Comparison of ENCODE assay signal across 10 cellular contexts in the genomic region with DNA sequence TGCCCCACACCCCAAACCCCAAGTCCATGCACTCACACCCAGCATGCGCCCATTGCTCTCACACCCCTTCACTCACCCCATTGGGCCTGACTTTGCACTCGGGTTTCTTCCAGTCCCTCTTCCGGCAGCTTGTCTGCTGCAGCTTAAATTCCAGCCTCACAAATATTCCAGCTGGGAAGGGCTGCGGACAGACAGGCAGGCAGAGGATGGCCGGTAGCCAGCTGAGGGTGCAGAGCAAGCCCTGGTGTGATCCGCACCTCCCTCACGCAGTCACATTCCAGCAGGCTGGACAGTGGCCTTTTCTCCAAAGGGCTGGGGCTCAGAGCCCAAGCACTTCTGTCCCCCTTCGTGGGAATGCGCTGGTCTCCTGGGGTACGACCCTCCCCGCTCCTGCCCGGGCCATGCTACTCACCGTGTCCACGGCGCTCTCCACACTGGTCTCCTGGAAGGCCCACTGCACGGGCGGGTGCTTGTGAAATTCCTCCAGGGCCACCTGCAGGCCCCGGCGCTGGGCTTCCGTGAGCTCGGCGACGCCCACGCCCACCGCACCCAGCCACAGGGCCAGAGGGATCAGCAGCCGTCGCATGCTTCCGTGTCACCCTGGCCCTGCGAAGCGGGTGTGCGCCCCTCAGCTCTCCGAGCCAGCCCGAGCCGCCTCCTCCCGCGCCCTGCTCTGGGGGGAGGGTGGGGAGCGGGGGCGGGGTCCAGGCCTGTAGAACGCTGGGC. TPM values are rescaled to one million over a fixed set of nuclear protein-coding genes. Genes with fewer than 3 reads are reported as not detected.
DNase-seq lines count a peak whose midpoint lies in the region; ATAC-seq, FAIRE-seq and TF ChIP-seq lines count a peak whose summit lies in the region.
"Had no signal": no experiment of that assay in that cellular context is flagged by ENCODE, and none has a peak within 500 bp of the region (broad histone marks: within the 10 kb centered on the region; RNA-seq: fewer than 3 reads in every experiment).

No MANE protein-coding gene starts in this region.

- H3K36me3 ChIP-seq in HepG2 (replicated peaks in 1 of 2; ENCODE audit: control insufficient read depth in 1 of 2, insufficient read depth in 2 of 2, low read length in 2 of 2): peaks cover 6 to 7% of the 10 kb centered on the region in 2 experiments; a peak in 2 of 5 replicates

- no peak; the same call in 1 of the 2 replicates for TF ChIP-seq RAD21 in HepG2 (CRISPR knock-in tag; IDR thresholded peaks at IDR 0.05)

- no peak overlapping the region for H2AFZ ChIP-seq in HepG2 (ENCODE audit: low read length)

- ATAC-seq in HG02759 (IDR thresholded peaks at IDR 0.05; ENCODE audit: unreplicated experiment): peak; percentile 37
- ATAC-seq in HepG2: peak; percentile 71
- peak; percentile 20 for ATAC-seq in stimulated activated naive CD8-positive, alpha-beta T cell treated with anti-CD3 and anti-CD28 coated beads, Interleukin-15, Interleukin-2, amounts not matched to agents 100 U/mL and 50 U/mL, for 24 hours
- ATAC-seq in GM19455 (IDR thresholded peaks at IDR 0.05; ENCODE audit: unreplicated experiment): no peak
- no peak for ATAC-seq in GM21737 (IDR thresholded peaks at IDR 0.05; ENCODE audit: unreplicated experiment)

- TF ChIP-seq CTCF in choroid plexus epithelial cell (conservative IDR thresholded peaks at IDR 0.05; ENCODE audit: low read depth, low read length) (no peak), HepG2 (CRISPR knock-in tag; IDR thresholded peaks at IDR 0.05) (peak; percentile 17; the same call in 1 of the 2 replicates)

- in situ Hi-C loops in HepG2 (cut with HindIII; ENCODE audit: extremely low pct_ligation_motif_present, low pct_unique_long_range_greater_than_20kb): loop anchor here (5.0 kb wide), 1 partner anchor 62 kb away; no protein-coding TSS in a partner anchor

- intact Hi-C loops in HepG2 (cut with micrococcal nuclease; ENCODE audit: unreplicated experiment): loop anchor here (2.0 to 5.0 kb wide), 2 partner anchors 47 to 445 kb away; no protein-coding TSS in a partner anchor

- no peak for FAIRE-seq in HepG2 (lab: Jason Lieb, UNC)

- peaks cover 41% of the 10 kb centered on the region for H3K4me1 ChIP-seq in HepG2 (ENCODE audit: insufficient read depth, low read length)

- DNase-seq in choroid plexus epithelial cell (ENCODE audit: low read depth): peak; percentile 37
- peak; percentile 56 for DNase-seq in HepG2 (ENCODE audit: low spot score)
- peak; percentile 39 for DNase-seq in stimulated activated naive CD8-positive, alpha-beta T cell treated with anti-CD3 and anti-CD28 coated beads, Interleukin-15, Interleukin-2, amounts not matched to agents 100 U/mL and 50 U/mL, for 24 hours
- DNase-seq in DMS53 (lab: John Stamatoyannopoulos, UW): no peak
- DNase-seq in NAMALWA (ENCODE audit: low spot score): no peak
- DNase-seq: MM.1S, WERI-Rb-1 had no signal

- peak overlapping the region; percentile 75; the same call in 1 of the 2 replicates for H3K9ac ChIP-seq in HepG2 (ENCODE audit: insufficient read depth, low read depth, low read length)

- no peaks in the 10 kb centered on the region; a peak in 1 of 5 replicates for H3K27me3 ChIP-seq in HepG2 (ENCODE audit: control insufficient read depth in 1 of 2, insufficient read depth in 2 of 2, low read length in 2 of 2)

- H3K79me2 ChIP-seq in HepG2 (ENCODE audit: insufficient read depth, low read length): peaks cover 3% of the 10 kb centered on the region

- POLR2A ChIA-PET in HepG2 (lab: Yijun Ruan, JAX): interaction anchor here (0.9 to 4.7 kb wide), 12 partner anchors 10 to 67 kb away, joined by 3 to 40 read pairs (median 6); partner anchors contain the start of genes ACTR3C, LRRC61 and REPIN1

- TF ChIP-seq POLR2A in HepG2 (IDR thresholded peaks at IDR 0.05; ENCODE audit: insufficient read depth in 1 of 2, low read depth in 2 of 2, low read length in 2 of 2): 0 out of 4 replicates have a peak, but pooled peaks of 1 of the 2 experiments have one; percentile 33

- peaks cover 2% of the 10 kb centered on the region; the same call in 1 of the 2 replicates for H4K20me1 ChIP-seq in HepG2 (ENCODE audit: insufficient read depth, low read length)

- peak overlapping the region; percentile 86 for H3K4me2 ChIP-seq in HepG2 (ENCODE audit: low read depth, low read length)

- no TSS peak for BruUV-seq in HepG2 (replicated peaks; lab: Mats Ljungman, UMichigan)

- peak overlapping the region; percentile 49 for H3K27ac ChIP-seq in HepG2 (ENCODE audit: extremely low read length, insufficient read depth, low read length)
- H3K27ac ChIP-seq: WERI-Rb-1 had no signal

- 31% methylated on average over 5 of the region's 39 CpGs for WGBS in HepG2 (ENCODE audit: low lambda C conversion rate)

- H3K9me3 ChIP-seq in HepG2 (ENCODE audit: low read length): no peaks in the 10 kb centered on the region

- H3K4me3 ChIP-seq in choroid plexus epithelial cell (ENCODE audit: low read depth, low read length) (peak overlapping the region; percentile 34), HepG2 (replicated peaks in 1 of 3; ENCODE audit: insufficient read depth in 1 of 3, low read depth in 2 of 3, low read length in 3 of 3) (peak overlapping the region; percentile 75 to 88 (median 86))

- CTCF ChIA-PET in HepG2 (lab: Yijun Ruan, JAX; ENCODE audit: low intra/inter-chr PET ratio, low total read pairs): no interaction called here

- TF ChIP-seq EP300 in HepG2 (IDR thresholded peaks at IDR 0.05; ENCODE audit: low read depth in 2 of 2, low read length in 2 of 2) (no peak), HepG2 (CRISPR knock-in tag; IDR thresholded peaks at IDR 0.05; ENCODE audit: borderline replicate concordance) (no peak)

RNA-seq across cellular contexts. Expression of gene RARRES2, which starts 1.2 kb away (rescaled TPM):
- 94.6 and 172 TPM in 2 replicates for total RNA-seq in HepG2 (2016; rRNA removed; fragmentation: Illumina TruSeq; extraction: Trizol)
- total RNA-seq in HepG2 (2016; cell fraction: cytosol; rRNA removed; fragmentation: Illumina TruSeq; extraction: Trizol; ENCODE audit: low read depth): 63.6 and 75.7 TPM in 2 replicates
- total RNA-seq in HepG2 (2016; cell fraction: insoluble cytoplasmic fraction; rRNA removed; fragmentation: Illumina TruSeq; extraction: Trizol): 93.3 and 178 TPM in 2 replicates
- 68.9 and 86.6 TPM in 2 replicates for total RNA-seq in HepG2 (2016; cell fraction: membrane; rRNA removed; fragmentation: Illumina TruSeq; extraction: Trizol)
- total RNA-seq in HepG2 (2016; cell fraction: nucleus; rRNA removed; fragmentation: Illumina TruSeq; extraction: Trizol): 126 and 156 TPM in 2 replicates
- polyA plus RNA-seq in HepG2 (2011; rRNA removed): 134 and 157 TPM in 2 replicates
- polyA plus RNA-seq in HepG2 (2011; cell fraction: cytosol; rRNA removed): 197 and 233 TPM in 2 replicates
- 164 and 202 TPM in 2 replicates for polyA plus RNA-seq in HepG2 (2011; cell fraction: nucleus; rRNA removed)
- 37.9 and 77.4 TPM in 2 replicates for polyA plus RNA-seq in HepG2 (2012)
- 96.7 and 115 TPM in 2 replicates for polyA plus RNA-seq in HepG2 (2016; cell fraction: cytosol; fragmentation: Illumina TruSeq; extraction: Trizol; ENCODE audit: low read depth)
- 134 and 138 TPM in 2 replicates for polyA plus RNA-seq in HepG2 (2016; cell fraction: insoluble cytoplasmic fraction; fragmentation: Illumina TruSeq; extraction: Trizol; ENCODE audit: low read depth)
- polyA plus RNA-seq in HepG2 (2016; cell fraction: membrane; fragmentation: Illumina TruSeq; extraction: Trizol; ENCODE audit: low read depth): 82.1 and 99.5 TPM in 2 replicates
- polyA plus RNA-seq in HepG2 (2016; cell fraction: nucleus; fragmentation: Illumina TruSeq; extraction: Trizol; ENCODE audit: insufficient read depth, low read depth): 420 and 455 TPM in 2 replicates
- 22.1 TPM in 1 of 2 replicates, not detected in the other for polyA minus RNA-seq in HepG2 (2011; rRNA and poly(A)+ RNA removed; ENCODE audit: low replicate concordance)
- 17.4 and 20.0 TPM in 2 replicates for polyA minus RNA-seq in HepG2 (2011; cell fraction: cytosol; rRNA and poly(A)+ RNA removed)
- polyA minus RNA-seq in HepG2 (2011; cell fraction: nucleus; rRNA and poly(A)+ RNA removed): 6.1 and 7.3 TPM in 2 replicates

RNA-seq across cellular contexts. Expression of gene ACTR3C, which starts 16.8 kb away (rescaled TPM):
- total RNA-seq in HepG2 (2016; rRNA removed; fragmentation: Illumina TruSeq; extraction: Trizol): 4.1 and 7.5 TPM in 2 replicates
- 7.2 and 7.8 TPM in 2 replicates for total RNA-seq in HepG2 (2016; cell fraction: cytosol; rRNA removed; fragmentation: Illumina TruSeq; extraction: Trizol; ENCODE audit: low read depth)
- total RNA-seq in HepG2 (2016; cell fraction: insoluble cytoplasmic fraction; rRNA removed; fragmentation: Illumina TruSeq; extraction: Trizol): 3.7 and 6.7 TPM in 2 replicates
- total RNA-seq in HepG2 (2016; cell fraction: membrane; rRNA removed; fragmentation: Illumina TruSeq; extraction: Trizol): 4.8 and 5.6 TPM in 2 replicates
- total RNA-seq in HepG2 (2016; cell fraction: nucleus; rRNA removed; fragmentation: Illumina TruSeq; extraction: Trizol): 17.1 and 19.7 TPM in 2 replicates
- polyA plus RNA-seq in HepG2 (2011; rRNA removed): 3.2 and 3.8 TPM in 2 replicates
- polyA plus RNA-seq in HepG2 (2011; cell fraction: cytosol; rRNA removed): 2.5 and 2.7 TPM in 2 replicates
- polyA plus RNA-seq in HepG2 (2011; cell fraction: nucleus; rRNA removed): 4.0 and 4.3 TPM in 2 replicates
- 1.2 and 1.4 TPM in 2 replicates for polyA plus RNA-seq in HepG2 (2012)
- 0.95 and 2.7 TPM in 2 replicates for polyA plus RNA-seq in HepG2 (2016; cell fraction: cytosol; fragmentation: Illumina TruSeq; extraction: Trizol; ENCODE audit: low read depth)
- 1.9 and 3.9 TPM in 2 replicates for polyA plus RNA-seq in HepG2 (2016; cell fraction: insoluble cytoplasmic fraction; fragmentation: Illumina TruSeq; extraction: Trizol; ENCODE audit: low read depth)
- polyA plus RNA-seq in HepG2 (2016; cell fraction: membrane; fragmentation: Illumina TruSeq; extraction: Trizol; ENCODE audit: low read depth): 1.4 and 1.6 TPM in 2 replicates
- 4.9 and 8.0 TPM in 2 replicates for polyA plus RNA-seq in HepG2 (2016; cell fraction: nucleus; fragmentation: Illumina TruSeq; extraction: Trizol; ENCODE audit: insufficient read depth, low read depth)
- polyA minus RNA-seq in HepG2 (2011; rRNA and poly(A)+ RNA removed; ENCODE audit: low replicate concordance): 10.0 and 39.9 TPM in 2 replicates
- polyA minus RNA-seq in HepG2 (2011; cell fraction: cytosol; rRNA and poly(A)+ RNA removed): 2.6 and 3.3 TPM in 2 replicates
- 44.3 and 59.4 TPM in 2 replicates for polyA minus RNA-seq in HepG2 (2011; cell fraction: nucleus; rRNA and poly(A)+ RNA removed)

RNA-seq across cellular contexts. Expression of gene LRRC61, which starts 17.0 kb away (rescaled TPM):
- total RNA-seq in HepG2 (2016; rRNA removed; fragmentation: Illumina TruSeq; extraction: Trizol): 34.8 and 38.4 TPM in 2 replicates
- 10.3 and 10.8 TPM in 2 replicates for total RNA-seq in HepG2 (2016; cell fraction: cytosol; rRNA removed; fragmentation: Illumina TruSeq; extraction: Trizol; ENCODE audit: low read depth)
- total RNA-seq in HepG2 (2016; cell fraction: insoluble cytoplasmic fraction; rRNA removed; fragmentation: Illumina TruSeq; extraction: Trizol): 30.5 and 35.2 TPM in 2 replicates
- total RNA-seq in HepG2 (2016; cell fraction: membrane; rRNA removed; fragmentation: Illumina TruSeq; extraction: Trizol): 34.2 and 36.9 TPM in 2 replicates
- total RNA-seq in HepG2 (2016; cell fraction: nucleus; rRNA removed; fragmentation: Illumina TruSeq; extraction: Trizol): 25.0 and 31.2 TPM in 2 replicates
- 33.0 and 42.2 TPM in 2 replicates for polyA plus RNA-seq in HepG2 (2011; rRNA removed)
- 34.7 and 58.3 TPM in 2 replicates for polyA plus RNA-seq in HepG2 (2011; cell fraction: cytosol; rRNA removed)
- polyA plus RNA-seq in HepG2 (2011; cell fraction: nucleus; rRNA removed): 25.0 and 33.0 TPM in 2 replicates
- polyA plus RNA-seq in HepG2 (2012): 22.2 and 36.3 TPM in 2 replicates
- polyA plus RNA-seq in HepG2 (2016; cell fraction: cytosol; fragmentation: Illumina TruSeq; extraction: Trizol; ENCODE audit: low read depth): 19.9 and 25.0 TPM in 2 replicates
- 36.4 and 46.3 TPM in 2 replicates for polyA plus RNA-seq in HepG2 (2016; cell fraction: insoluble cytoplasmic fraction; fragmentation: Illumina TruSeq; extraction: Trizol; ENCODE audit: low read depth)
- polyA plus RNA-seq in HepG2 (2016; cell fraction: membrane; fragmentation: Illumina TruSeq; extraction: Trizol; ENCODE audit: low read depth): 41.1 and 42.5 TPM in 2 replicates
- 34.8 and 36.2 TPM in 2 replicates for polyA plus RNA-seq in HepG2 (2016; cell fraction: nucleus; fragmentation: Illumina TruSeq; extraction: Trizol; ENCODE audit: insufficient read depth, low read depth)
- 45.8 and 71.1 TPM in 2 replicates for polyA minus RNA-seq in HepG2 (2011; rRNA and poly(A)+ RNA removed; ENCODE audit: low replicate concordance)
- 33.7 and 34.5 TPM in 2 replicates for polyA minus RNA-seq in HepG2 (2011; cell fraction: cytosol; rRNA and poly(A)+ RNA removed)
- polyA minus RNA-seq in HepG2 (2011; cell fraction: nucleus; rRNA and poly(A)+ RNA removed): 13.3 and 15.4 TPM in 2 replicates

RNA-seq across cellular contexts. Expression of gene REPIN1, which starts 28.4 kb away (rescaled TPM):
- 86.4 and 108 TPM in 2 replicates for total RNA-seq in HepG2 (2016; rRNA removed; fragmentation: Illumina TruSeq; extraction: Trizol)
- total RNA-seq in HepG2 (2016; cell fraction: cytosol; rRNA removed; fragmentation: Illumina TruSeq; extraction: Trizol; ENCODE audit: low read depth): 34.3 and 36.1 TPM in 2 replicates
- 77.5 and 106 TPM in 2 replicates for total RNA-seq in HepG2 (2016; cell fraction: insoluble cytoplasmic fraction; rRNA removed; fragmentation: Illumina TruSeq; extraction: Trizol)
- total RNA-seq in HepG2 (2016; cell fraction: membrane; rRNA removed; fragmentation: Illumina TruSeq; extraction: Trizol): 112 and 119 TPM in 2 replicates
- total RNA-seq in HepG2 (2016; cell fraction: nucleus; rRNA removed; fragmentation: Illumina TruSeq; extraction: Trizol): 81.1 and 91.5 TPM in 2 replicates
- 69.9 and 87.9 TPM in 2 replicates for polyA plus RNA-seq in HepG2 (2011; rRNA removed)
- 58.9 and 82.1 TPM in 2 replicates for polyA plus RNA-seq in HepG2 (2011; cell fraction: cytosol; rRNA removed)
- 189 and 195 TPM in 2 replicates for polyA plus RNA-seq in HepG2 (2011; cell fraction: nucleus; rRNA removed)
- 52.5 and 64.7 TPM in 2 replicates for polyA plus RNA-seq in HepG2 (2012)
- polyA plus RNA-seq in HepG2 (2016; cell fraction: cytosol; fragmentation: Illumina TruSeq; extraction: Trizol; ENCODE audit: low read depth): 22.0 and 24.7 TPM in 2 replicates
- 82.2 and 105 TPM in 2 replicates for polyA plus RNA-seq in HepG2 (2016; cell fraction: insoluble cytoplasmic fraction; fragmentation: Illumina TruSeq; extraction: Trizol; ENCODE audit: low read depth)
- 77.8 and 77.9 TPM in 2 replicates for polyA plus RNA-seq in HepG2 (2016; cell fraction: membrane; fragmentation: Illumina TruSeq; extraction: Trizol; ENCODE audit: low read depth)
- 138 and 155 TPM in 2 replicates for polyA plus RNA-seq in HepG2 (2016; cell fraction: nucleus; fragmentation: Illumina TruSeq; extraction: Trizol; ENCODE audit: insufficient read depth, low read depth)
- polyA minus RNA-seq in HepG2 (2011; rRNA and poly(A)+ RNA removed; ENCODE audit: low replicate concordance): 81.7 and 98.0 TPM in 2 replicates
- 35.3 and 35.6 TPM in 2 replicates for polyA minus RNA-seq in HepG2 (2011; cell fraction: cytosol; rRNA and poly(A)+ RNA removed)
- 50.5 and 54.6 TPM in 2 replicates for polyA minus RNA-seq in HepG2 (2011; cell fraction: nucleus; rRNA and poly(A)+ RNA removed)

RNA-seq across cellular contexts. Expression of gene ZNF775, which starts 38.9 kb away (rescaled TPM):
- total RNA-seq in HepG2 (2016; rRNA removed; fragmentation: Illumina TruSeq; extraction: Trizol): 3.1 and 4.5 TPM in 2 replicates
- total RNA-seq in HepG2 (2016; cell fraction: cytosol; rRNA removed; fragmentation: Illumina TruSeq; extraction: Trizol; ENCODE audit: low read depth): 0.71 TPM in 2 replicates
- 3.6 and 3.8 TPM in 2 replicates for total RNA-seq in HepG2 (2016; cell fraction: insoluble cytoplasmic fraction; rRNA removed; fragmentation: Illumina TruSeq; extraction: Trizol)
- total RNA-seq in HepG2 (2016; cell fraction: membrane; rRNA removed; fragmentation: Illumina TruSeq; extraction: Trizol): 1.9 and 2.5 TPM in 2 replicates
- 1.8 and 3.2 TPM in 2 replicates for total RNA-seq in HepG2 (2016; cell fraction: nucleus; rRNA removed; fragmentation: Illumina TruSeq; extraction: Trizol)
- 3.2 and 3.8 TPM in 2 replicates for polyA plus RNA-seq in HepG2 (2011; rRNA removed)
- 2.6 and 4.5 TPM in 2 replicates for polyA plus RNA-seq in HepG2 (2011; cell fraction: cytosol; rRNA removed)
- polyA plus RNA-seq in HepG2 (2011; cell fraction: nucleus; rRNA removed): 5.8 and 5.9 TPM in 2 replicates
- polyA plus RNA-seq in HepG2 (2012): 2.1 and 3.1 TPM in 2 replicates
- polyA plus RNA-seq in HepG2 (2016; cell fraction: cytosol; fragmentation: Illumina TruSeq; extraction: Trizol; ENCODE audit: low read depth): 0.67 and 0.68 TPM in 2 replicates
- 3.7 and 4.2 TPM in 2 replicates for polyA plus RNA-seq in HepG2 (2016; cell fraction: insoluble cytoplasmic fraction; fragmentation: Illumina TruSeq; extraction: Trizol; ENCODE audit: low read depth)
- 1.2 and 1.8 TPM in 2 replicates for polyA plus RNA-seq in HepG2 (2016; cell fraction: membrane; fragmentation: Illumina TruSeq; extraction: Trizol; ENCODE audit: low read depth)
- polyA plus RNA-seq in HepG2 (2016; cell fraction: nucleus; fragmentation: Illumina TruSeq; extraction: Trizol; ENCODE audit: insufficient read depth, low read depth): 5.2 and 9.1 TPM in 2 replicates
- polyA minus RNA-seq in HepG2 (2011; rRNA and poly(A)+ RNA removed; ENCODE audit: low replicate concordance): 0.37 and 3.7 TPM in 2 replicates
- 2.5 and 3.9 TPM in 2 replicates for polyA minus RNA-seq in HepG2 (2011; cell fraction: cytosol; rRNA and poly(A)+ RNA removed)
- polyA minus RNA-seq in HepG2 (2011; cell fraction: nucleus; rRNA and poly(A)+ RNA removed): 1.8 and 2.4 TPM in 2 replicates

Comparison
In these comparisons a context has a peak if more than half of its experiments do, and no peak if none do; other contexts are left out.
1. ATAC-seq: peak in HG02759 (single experiment), HepG2 (single experiment) and stimulated activated naive CD8-positive, alpha-beta T cell treated with anti-CD3 and anti-CD28 coated beads, Interleukin-15, Interleukin-2, amounts not matched to agents 100 U/mL and 50 U/mL, for 24 hours (single experiment); none in GM19455 (single experiment) and GM21737 (single experiment).
2. DNase-seq: peak in choroid plexus epithelial cell (single experiment), HepG2 (single experiment) and stimulated activated naive CD8-positive, alpha-beta T cell treated with anti-CD3 and anti-CD28 coated beads, Interleukin-15, Interleukin-2, amounts not matched to agents 100 U/mL and 50 U/mL, for 24 hours (single experiment); none in DMS53 (single experiment) and NAMALWA (single experiment).